7 cellular contexts compared by ENCODE assay signal in the genomic region with DNA sequence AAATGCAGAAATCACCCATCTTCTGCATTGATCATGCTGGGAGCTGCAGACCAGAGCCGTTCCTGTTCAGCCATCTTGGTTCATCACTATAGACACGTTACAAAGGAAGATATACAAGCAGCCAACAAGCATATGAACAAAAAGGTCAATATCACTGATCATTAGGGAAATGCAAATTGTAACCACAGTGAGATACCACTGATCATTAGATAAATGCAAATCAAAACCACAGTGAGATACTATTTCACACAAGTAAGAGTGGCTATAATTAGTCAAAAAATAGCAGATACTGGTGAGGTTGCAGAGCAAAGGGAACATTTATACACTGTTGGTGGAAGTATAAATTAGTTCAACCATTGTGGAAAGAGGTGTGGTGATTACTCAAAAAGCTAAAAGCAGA.
A peak's percentile ranks its signal among the peaks of the same experiment; 100 is the strongest.
DNase-seq lines count a peak whose midpoint lies in the region; ATAC-seq and FAIRE-seq lines count a peak whose summit lies in the region.
"Not testable (repeated sequence)": the region's sequence is repeated elsewhere in the genome, so short reads cannot be mapped to it uniquely, and the experiment has no call there.

No MANE protein-coding gene starts in this region.

- FAIRE-seq in GM18507 (lab: Jason Lieb, UNC): peak; percentile 83

- peak; percentile 62 for ATAC-seq in GM18873 (IDR thresholded peaks at IDR 0.05; ENCODE audit: low FRiP score, unreplicated experiment)
- ATAC-seq in GM19395 (IDR thresholded peaks at IDR 0.05; ENCODE audit: unreplicated experiment): peak; percentile 69
- ATAC-seq in HG02678 (IDR thresholded peaks at IDR 0.05; ENCODE audit: unreplicated experiment): peak; percentile 65
- ATAC-seq in HG03095 (IDR thresholded peaks at IDR 0.05; ENCODE audit: unreplicated experiment): peak; percentile 66
- peak; percentile 39 for ATAC-seq in HG03432 (IDR thresholded peaks at IDR 0.05; ENCODE audit: unreplicated experiment)

- DNase-seq in GM18507 (ENCODE audit: extremely low spot score, insufficient read length, low read depth): not testable (repeated sequence)
- peak; percentile 63 for DNase-seq in NCI-H526 treated with DMSO at 0.1 percent for 48 hours (lab: John Stamatoyannopoulos, UW)
